In the genomic region with DNA sequence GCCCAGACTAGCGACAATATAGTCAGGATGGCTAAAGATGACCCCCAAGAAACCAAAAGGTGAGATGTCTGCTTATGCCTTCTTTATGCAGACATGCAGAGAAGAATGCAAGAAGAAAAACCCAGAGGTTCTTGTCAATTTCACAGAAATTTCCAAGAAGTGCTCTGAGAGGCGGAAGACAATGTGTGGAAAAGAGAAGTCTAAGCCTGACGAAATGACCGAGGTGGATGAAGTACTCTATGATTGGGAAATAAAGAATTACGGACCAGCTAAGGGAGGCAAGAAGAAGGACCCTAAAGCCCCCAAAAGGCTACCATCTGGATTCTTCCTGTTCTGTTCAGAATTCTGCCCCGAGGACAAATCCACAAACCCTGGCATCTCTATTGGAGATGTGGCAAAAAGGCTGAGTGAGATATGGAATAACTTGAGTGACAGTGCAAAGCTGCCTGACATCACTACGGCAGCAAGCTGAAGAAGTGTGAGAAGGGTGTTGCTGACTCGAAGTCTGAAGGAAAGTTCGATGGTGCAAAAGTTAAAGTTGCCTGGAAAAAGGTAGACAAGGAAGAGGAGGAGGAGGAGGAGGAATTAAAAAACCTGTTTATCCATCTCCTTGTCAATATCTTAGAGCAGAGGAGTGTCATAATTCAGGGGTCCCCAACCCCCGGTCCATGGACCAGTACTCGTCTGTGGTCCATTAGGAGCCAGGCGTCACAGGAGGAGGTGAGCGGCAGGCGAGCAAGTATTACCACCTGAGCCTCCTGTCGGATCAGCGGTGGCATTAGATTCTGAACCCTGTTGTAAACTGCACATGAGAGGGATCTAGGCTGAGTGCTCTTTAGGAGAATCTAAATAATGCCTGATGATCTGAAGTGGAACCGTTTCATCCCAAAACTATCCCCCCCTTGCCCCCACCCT, we compare ENCODE assay signal across 13 cellular contexts. TPM values are rescaled to one million over a fixed set of nuclear protein-coding genes. Genes with fewer than 3 reads are reported as not detected.
DNase-seq lines count a peak whose midpoint lies in the region; ATAC-seq, FAIRE-seq and TF ChIP-seq lines count a peak whose summit lies in the region.
"Had no signal": no experiment of that assay in that cellular context is flagged by ENCODE, and none has a peak within 500 bp of the region (broad histone marks: within the 10 kb centered on the region; RNA-seq: fewer than 3 reads in every experiment).

No MANE protein-coding gene starts in this region.

- H3K4me2 ChIP-seq in K562 (ENCODE audit: insufficient read depth, low read length) = peak overlapping the region; percentile 21; the same call in 1 of the 2 replicates

- POLR2A ChIA-PET in K562 (lab: Yijun Ruan, JAX) = interaction anchor here (0.6 kb wide), 1 partner anchor 34 kb away, joined by 3 read pairs; no protein-coding TSS in a partner anchor

- no peak for FAIRE-seq in K562 (lab: Jason Lieb, UNC)

- in situ Hi-C loops in K562 (cut with MboI) = no loop called here

- TF ChIP-seq RAD21 in K562 (CRISPR knock-in tag; conservative IDR thresholded peaks at IDR 0.05 in 1 of 2, IDR thresholded peaks at IDR 0.05 in 1 of 2) = no peak

- DNase-seq in activated T-cell treated with anti-CD3 and anti-CD28 coated beads, Interleukin-2, amount 50 U/mL, for 48 hours = peak; percentile 16 to 18
- no peak for DNase-seq in activated T-cell treated with anti-CD3 and anti-CD28 coated beads, Interleukin-2, amount 50 U/mL, for 1 hour
- DNase-seq in NOMO-1 treated with DMSO at 0.1 percent for 48 hours (lab: John Stamatoyannopoulos, UW; ENCODE audit: unreplicated experiment) (peak; percentile 47), K562 (ENCODE audit: extremely low read depth in 1 of 4, low spot score in 3 of 4) (no peak), pons (ENCODE audit: low spot score) (peak; percentile 32), omental fat pad (ENCODE audit: low spot score) (no peak), NCI-H1694 (lab: John Stamatoyannopoulos, UW) (no peak)
- no peak for DNase-seq in stimulated activated CD4-positive, alpha-beta T cell treated with anti-CD3 and anti-CD28 coated beads, Interleukin-4, amount 100 ng/mL, for 1 hour
- DNase-seq: activated CD4-positive, alpha-beta T cell treated with anti-CD3 and anti-CD28 coated beads, Interleukin-2, amount 50 U/mL, for 1 hour; H7; NCI-H1436 treated with DMSO at 0.1 percent for 48 hours; NCI-H510A had no signal

- TF ChIP-seq CTCF in K562 (IDR thresholded peaks at IDR 0.05 in 2 of 3, conservative IDR thresholded peaks at IDR 0.05 in 1 of 3; ENCODE audit: insufficient read depth in 2 of 3, low read depth in 1 of 3, low read length in 3 of 3) (no peak), omental fat pad (IDR thresholded peaks at IDR 0.05) (no peak)

- no peak overlapping the region; a peak in 1 of 4 replicates for H3K9ac ChIP-seq in K562 (ENCODE audit: insufficient read depth in 1 of 2, low read depth in 2 of 2, low read length in 2 of 2)

- H3K9me3 ChIP-seq in K562 (replicated peaks; ENCODE audit: control insufficient read depth, insufficient read depth, low read depth, low read length) = no peaks in the 10 kb centered on the region
- H3K9me3 ChIP-seq: Peyer's patch had no signal

- no peaks in the 10 kb centered on the region for H3K27me3 ChIP-seq in K562 (ENCODE audit: control insufficient read depth in 2 of 2, insufficient read depth in 2 of 2, low read length in 2 of 2)
- H3K27me3 ChIP-seq: Peyer's patch had no signal

- no peaks in the 10 kb centered on the region for H3K9me1 ChIP-seq in K562 (ENCODE audit: control insufficient read depth, insufficient read depth, low read length)

- ATAC-seq in K562 (no peak), omental fat pad (ENCODE audit: low FRiP score) (no peak)

- no peak overlapping the region for H3K27ac ChIP-seq in K562 (ENCODE audit: extremely low read depth, low read depth, low read length)

- peak overlapping the region; percentile 25; the same call in 1 of the 2 replicates for H2AFZ ChIP-seq in K562 (ENCODE audit: low read depth, low read length)

- CTCF ChIA-PET in K562 (lab: Yijun Ruan, JAX; ENCODE audit: low intra/inter-chr PET ratio) = no interaction called here

- WGBS in K562 (ENCODE audit: insufficient coverage, low coverage, missing lambda C conversion rate) = 21% methylated on average over 15 of the region's 17 CpGs

- no peaks in the 10 kb centered on the region for H3K36me3 ChIP-seq in K562 (ENCODE audit: control insufficient read depth, insufficient read depth, low read length)
- H3K36me3 ChIP-seq: Peyer's patch had no signal

- no TSS peak for BruUV-seq in K562 (replicated peaks; lab: Mats Ljungman, UMichigan)

- intact Hi-C loops in K562 (cut with micrococcal nuclease) = no loop called here

- H3K4me1 ChIP-seq in K562 (replicated peaks in 1 of 2; ENCODE audit: control insufficient read depth in 2 of 2, insufficient read depth in 2 of 2, low read length in 2 of 2) = peaks cover 19 to 48% of the 10 kb centered on the region in 2 experiments

- H3K4me3 ChIP-seq in K562 = no peak overlapping the region
- H3K4me3 ChIP-seq: Peyer's patch had no signal

- 0 out of 2 replicates have a peak, but pooled peaks have one; percentile 5 for TF ChIP-seq EP300 in K562 (IDR thresholded peaks at IDR 0.05; ENCODE audit: low read length)

- no peak for TF ChIP-seq POLR2A in K562 (conservative IDR thresholded peaks at IDR 0.05)

- H3K79me2 ChIP-seq in K562 (ENCODE audit: control insufficient read depth, insufficient read depth, low read length) = no peaks in the 10 kb centered on the region

- H4K20me1 ChIP-seq in K562 (replicated peaks; ENCODE audit: control insufficient read depth, insufficient read depth, low read length) = no peaks in the 10 kb centered on the region

TF ChIP-seq in K562, 482 proteins besides CTCF, POLR2A, EP300 and RAD21 (continues in another document):
- TF ChIP-seq RBM17 (IDR thresholded peaks at IDR 0.05; ENCODE audit: borderline replicate concordance, low read depth, low read length) = no peak

RNA-seq across cellular contexts. Expression of a gene that starts 25.1 kb away (rescaled TPM):
- total RNA-seq in K562 (2011; cell fraction: chromatin; rRNA removed; ENCODE audit: low replicate concordance) = 0.81 and 1.3 TPM in 2 replicates
- total RNA-seq in K562 (2011; cell fraction: nucleolus; rRNA removed) = 0.79 and 1.0 TPM in 2 replicates
- total RNA-seq in K562 (2011; cell fraction: nucleoplasm; rRNA removed) = 0.81 and 2.1 TPM in 2 replicates
- total RNA-seq in K562 (2014; rRNA removed) (not detected in 2 replicates), K562 (2014; rRNA removed; fragmentation: Illumina TruSeq; extraction: Trizol) (not detected in 2 replicates), K562 (2015; rRNA removed; fragmentation: Illumina TruSeq; extraction: Trizol) (not detected in 2 replicates), K562 (2021) (0.31 TPM in 1 of 2 replicates, not detected in the other), omental fat pad (10 to 100 TPM; 15.3 to 99.1 (median 70.5) TPM)
- polyA plus RNA-seq in K562 (2011; rRNA removed) (0.04 and 0.57 TPM in 2 replicates), K562 (2014; fragmentation: Illumina TruSeq; extraction: Trizol) (0.16 and 0.29 TPM in 2 replicates), K562 (2014; fragmentation: Nextera tagmentation; extraction: Ambion mirVana) (not detected), K562 (2014; rRNA removed) (0.34 TPM in 1 of 2 replicates, not detected in the other)
- polyA plus RNA-seq in K562 (2011; cell fraction: cytosol; rRNA removed) = 0.12 and 0.15 TPM in 2 replicates
- 0.70 and 0.81 TPM in 2 replicates for polyA plus RNA-seq in K562 (2011; cell fraction: nucleus; rRNA removed)
- polyA plus RNA-seq in K562 (2012) = 0.39 and 0.44 TPM in 2 replicates
- polyA minus RNA-seq in K562 (2011; rRNA and poly(A)+ RNA removed) = 0.18 TPM in 2 replicates
- not detected in 2 replicates for polyA minus RNA-seq in K562 (2011; cell fraction: cytosol; rRNA and poly(A)+ RNA removed)
- polyA minus RNA-seq in K562 (2011; cell fraction: nucleus; rRNA and poly(A)+ RNA removed) = 0.33 TPM in 1 of 2 replicates, not detected in the other

Comparison
In these comparisons a context has a peak if more than half of its experiments do, and no peak if none do; other contexts are left out.
1. DNase-seq: peak in activated T-cell treated with anti-CD3 and anti-CD28 coated beads, Interleukin-2, amount 50 U/mL, for 48 hours (2 of 2), NOMO-1 treated with DMSO at 0.1 percent for 48 hours (single experiment) and pons (single experiment); none in activated T-cell treated with anti-CD3 and anti-CD28 coated beads, Interleukin-2, amount 50 U/mL, for 1 hour (single experiment), K562 (0 of 4), omental fat pad (single experiment), stimulated activated CD4-positive, alpha-beta T cell treated with anti-CD3 and anti-CD28 coated beads, Interleukin-4, amount 100 ng/mL, for 1 hour (single experiment) and NCI-H1694 (single experiment).
2. RNA of a gene that starts 25.1 kb away (total RNA-seq): 15.3 to 99.1 TPM in omental fat pad; 0.31 to 2.1 TPM in K562; every median in the first group is over 4 times any median in the second.